ENCODE assay signal across 31 cellular contexts in the genomic region with DNA sequence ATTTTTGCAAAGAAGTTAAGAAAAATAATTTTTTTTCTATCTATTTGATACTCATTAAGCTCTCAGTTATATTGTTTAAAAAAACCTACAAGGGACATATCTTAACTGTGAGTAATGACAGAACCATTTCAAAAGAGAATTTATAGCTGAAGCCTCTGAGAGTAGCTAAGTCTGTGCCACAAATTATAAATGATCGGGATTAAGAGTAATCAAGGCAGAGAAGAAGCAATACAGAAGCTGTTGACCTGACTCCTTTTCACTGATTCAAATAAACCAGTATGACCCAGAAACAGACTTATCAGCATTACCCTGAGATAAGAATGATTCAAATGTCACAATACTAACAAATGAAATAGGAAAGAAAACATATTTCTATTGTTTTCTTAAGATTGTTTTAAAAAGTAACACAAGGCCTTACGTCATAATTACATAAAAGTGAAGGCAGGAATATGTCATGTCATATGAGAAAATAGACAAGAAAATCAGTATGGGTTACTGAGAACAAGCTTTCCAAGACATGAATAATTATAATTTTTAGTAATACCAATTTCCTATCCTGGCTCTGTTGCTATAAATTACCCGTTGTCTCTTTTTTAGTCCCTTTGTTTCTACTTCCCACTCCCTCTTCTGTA.
"Had no signal": no experiment of that assay in that cellular context is flagged by ENCODE, and none has a peak within 500 bp of the region (broad histone marks: within the 10 kb centered on the region; RNA-seq: fewer than 3 reads in every experiment).

No MANE protein-coding gene starts in this region.

- H3K4me1 Mint-ChIP-seq: activated CD4-positive, alpha-beta T cell treated with anti-CD3 and anti-CD28 coated beads for 36 hours; activated CD8-positive, alpha-beta memory T cell treated with anti-CD3 and anti-CD28 coated beads, Interleukin-2, amount 10 ng/mL, durations not matched to agents 7 days and 5 days; natural killer cell; stimulated activated memory B cell treated with anti-CD40 and anti-IgM and Interleukin-4, amounts not matched to agents 10 μg/mL and 1 μg/mL and 100 μg/mL, for 72 hours; stimulated activated naive CD8-positive, alpha-beta T cell treated with anti-CD3 and anti-CD28 coated beads, Interleukin-15, amount 100 ng/mL, for 72 hours had no signal

- H3K9me3 Mint-ChIP-seq: stimulated activated memory B cell treated with anti-CD40 and anti-IgM and Interleukin-4, amounts not matched to agents 10 μg/mL and 1 μg/mL and 100 μg/mL, for 72 hours had no signal

- H3K27me3 ChIP-seq: adrenal gland, brain microvascular endothelial cell, dorsolateral prefrontal cortex, gastrocnemius medialis, left lung, neutrophil, ovary, sigmoid colon, thyroid gland, upper lobe of right lung had no signal

- H3K9me3 ChIP-seq: adrenal gland, gastrocnemius medialis, left lung, lower lobe of right lung, neutrophil, ovary, sigmoid colon, thyroid gland, upper lobe of right lung had no signal

- H3K4me1 ChIP-seq: gastrocnemius medialis, left lung, lower lobe of right lung, sigmoid colon, thyroid gland, upper lobe of right lung had no signal

- H3K36me3 ChIP-seq: adrenal gland, brain microvascular endothelial cell, gastrocnemius medialis, left lung, lower lobe of right lung, neutrophil, ovary, sigmoid colon, thyroid gland, upper lobe of right lung had no signal

- H3K27me3 Mint-ChIP-seq: activated CD4-positive, alpha-beta T cell treated with anti-CD3 and anti-CD28 coated beads for 36 hours; activated CD8-positive, alpha-beta memory T cell treated with anti-CD3 and anti-CD28 coated beads, Interleukin-2, amount 10 ng/mL, durations not matched to agents 7 days and 5 days; activated naive CD8-positive, alpha-beta T cell; progenitor cell of endocrine pancreas; stimulated activated memory B cell treated with anti-CD40 and anti-IgM and Interleukin-4, amounts not matched to agents 10 μg/mL and 1 μg/mL and 100 μg/mL, for 72 hours; stimulated activated naive CD8-positive, alpha-beta T cell treated with anti-CD3 and anti-CD28 coated beads, Interleukin-15, amount 100 ng/mL, for 72 hours had no signal

- H3K4me3 ChIP-seq: adrenal gland, coronary artery, dorsolateral prefrontal cortex, gastrocnemius medialis, left lung, lower lobe of right lung, ovary, sigmoid colon, thyroid gland, upper lobe of right lung had no signal

- H3K27ac Mint-ChIP-seq: activated CD4-positive, alpha-beta T cell treated with anti-CD3 and anti-CD28 coated beads for 36 hours; activated CD8-positive, alpha-beta memory T cell treated with anti-CD3 and anti-CD28 coated beads, Interleukin-2, amount 10 ng/mL, durations not matched to agents 7 days and 5 days; activated CD8-positive, alpha-beta T cell treated with anti-CD3 and anti-CD28 coated beads, Interleukin-2, amount 10 ng/mL, durations not matched to agents 7 days and 5 days; activated naive CD8-positive, alpha-beta T cell; activated T-cell treated with anti-CD3 and anti-CD28 coated beads, Interleukin-2, amount 50 U/mL, for 72 hours; natural killer cell; progenitor cell of endocrine pancreas; stimulated activated memory B cell treated with anti-CD40 and anti-IgM and Interleukin-4, amounts not matched to agents 10 μg/mL and 1 μg/mL and 100 μg/mL, for 72 hours; stimulated activated naive CD8-positive, alpha-beta T cell treated with anti-CD3 and anti-CD28 coated beads, Interleukin-15, amount 100 ng/mL, for 72 hours had no signal

- H3K4me3 Mint-ChIP-seq: activated CD4-positive, alpha-beta T cell treated with anti-CD3 and anti-CD28 coated beads for 36 hours; activated CD8-positive, alpha-beta memory T cell treated with anti-CD3 and anti-CD28 coated beads, Interleukin-2, amount 10 ng/mL, durations not matched to agents 7 days and 5 days; activated CD8-positive, alpha-beta T cell treated with anti-CD3 and anti-CD28 coated beads, Interleukin-2, amount 10 ng/mL, durations not matched to agents 7 days and 5 days; activated naive CD8-positive, alpha-beta T cell; activated T-cell treated with anti-CD3 and anti-CD28 coated beads, Interleukin-2, amount 50 U/mL, for 72 hours; natural killer cell; stimulated activated memory B cell treated with anti-CD40 and anti-IgM and Interleukin-4, amounts not matched to agents 10 μg/mL and 1 μg/mL and 100 μg/mL, for 72 hours; stimulated activated naive CD8-positive, alpha-beta T cell treated with anti-CD3 and anti-CD28 coated beads, Interleukin-15, amount 100 ng/mL, for 72 hours had no signal

- ATAC-seq: activated CD4-positive, alpha-beta T cell treated with anti-CD3 and anti-CD28 coated beads for 36 hours; activated CD8-positive, alpha-beta memory T cell treated with anti-CD3 and anti-CD28 coated beads, Interleukin-2, amount 10 ng/mL, durations not matched to agents 7 days and 5 days; activated CD8-positive, alpha-beta T cell treated with anti-CD3 and anti-CD28 coated beads, Interleukin-2, amount 10 ng/mL, durations not matched to agents 7 days and 5 days; activated T-cell treated with anti-CD3 and anti-CD28 coated beads, Interleukin-2, amount 50 U/mL, for 72 hours; gastrocnemius medialis; left lung; lower lobe of right lung; natural killer cell; stimulated activated memory B cell treated with anti-CD40 and anti-IgM and Interleukin-4, amounts not matched to agents 10 μg/mL and 1 μg/mL and 100 μg/mL, for 72 hours; stimulated activated naive CD8-positive, alpha-beta T cell treated with anti-CD3 and anti-CD28 coated beads, Interleukin-15, amount 100 ng/mL, for 72 hours; upper lobe of right lung had no signal

- H3K27ac ChIP-seq: adrenal gland, brain microvascular endothelial cell, coronary artery, dorsolateral prefrontal cortex, gastrocnemius medialis, left lung, lower lobe of right lung, neutrophil, ovary, sigmoid colon, thyroid gland, upper lobe of right lung had no signal

- DNase-seq: activated CD4-positive, alpha-beta T cell treated with anti-CD3 and anti-CD28 coated beads for 36 hours; activated CD4-positive, CD25-positive, alpha-beta regulatory T cell; activated CD8-positive, alpha-beta memory T cell treated with anti-CD3 and anti-CD28 coated beads, Interleukin-2, amount 10 ng/mL, durations not matched to agents 7 days and 5 days; activated CD8-positive, alpha-beta T cell treated with anti-CD3 and anti-CD28 coated beads, Interleukin-2, amount 10 ng/mL, durations not matched to agents 7 days and 5 days; activated naive CD4-positive, alpha-beta T cell treated with Interleukin-2 at 50 U/mL for 16 hours; activated T-cell treated with anti-CD3 and anti-CD28 coated beads, Interleukin-2, amount 50 U/mL, for 72 hours; adrenal gland; brain microvascular endothelial cell; dorsolateral prefrontal cortex; effector memory CD4-positive, alpha-beta T cell; gastrocnemius medialis; glutamatergic neuron; left lung; lower lobe of right lung; mesendoderm; natural killer cell; ovary; retina; sigmoid colon; small intestine; stimulated activated CD4-positive, alpha-beta T cell treated with anti-CD3 and anti-CD28 coated beads, Interleukin-4, amount 100 ng/mL, for 4 hours; stimulated activated CD8-positive, alpha-beta memory T cell treated with anti-CD3 and anti-CD28 coated beads, Interleukin-4, amount 100 ng/mL, for 48 hours; stimulated activated naive CD8-positive, alpha-beta T cell treated with anti-CD3 and anti-CD28 coated beads, Interleukin-15, amount 100 ng/mL, for 72 hours; substantia nigra; thyroid gland; upper lobe of right lung had no signal

- H3K36me3 Mint-ChIP-seq: activated CD8-positive, alpha-beta memory T cell treated with anti-CD3 and anti-CD28 coated beads, Interleukin-2, amount 10 ng/mL, durations not matched to agents 7 days and 5 days; activated naive CD8-positive, alpha-beta T cell; natural killer cell; stimulated activated memory B cell treated with anti-CD40 and anti-IgM and Interleukin-4, amounts not matched to agents 10 μg/mL and 1 μg/mL and 100 μg/mL, for 72 hours had no signal
